Comparison of ENCODE assay signal across 8 cellular contexts in the genomic region with DNA sequence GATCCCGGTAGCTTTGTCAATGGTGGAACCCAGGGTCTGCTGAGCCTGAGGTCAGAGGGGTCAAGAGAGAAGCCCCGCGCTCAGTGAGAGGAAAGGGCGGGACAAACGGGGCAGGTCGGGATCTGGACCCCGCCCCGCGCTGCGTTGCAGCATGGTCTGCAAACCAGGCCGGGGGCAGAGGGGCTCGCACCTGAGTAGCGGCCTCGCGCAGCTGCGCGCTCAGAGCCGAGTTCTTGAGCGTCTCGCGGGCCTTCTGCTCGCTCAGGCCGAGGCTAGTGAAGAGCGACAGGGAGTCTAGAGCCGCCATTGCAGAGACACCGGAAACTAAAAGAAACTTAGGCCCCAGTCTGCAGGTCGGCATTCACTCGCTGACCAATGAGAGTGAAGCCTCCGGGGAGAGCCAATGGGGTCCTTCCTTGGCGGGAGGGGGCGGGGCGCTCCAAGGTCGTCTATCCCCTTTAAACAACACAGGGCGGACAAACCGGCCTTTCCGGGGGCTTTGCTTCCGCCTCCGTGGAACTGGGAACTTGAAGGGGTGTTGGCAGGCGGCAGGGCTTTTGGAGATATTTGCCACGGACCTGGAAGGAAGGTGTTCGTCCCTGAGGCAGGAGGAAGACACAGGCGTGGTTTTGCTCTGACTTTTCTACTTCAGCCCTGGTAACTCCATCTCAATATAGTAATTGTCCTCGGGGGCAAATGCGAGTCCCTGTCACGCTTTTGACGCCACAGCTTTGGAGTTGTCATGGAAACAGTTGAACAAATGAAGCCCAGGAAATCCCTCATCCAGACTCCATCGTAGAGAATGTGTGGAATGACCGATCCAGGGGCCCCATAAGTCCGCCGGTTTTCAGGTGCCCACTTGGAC. TPM values are rescaled to one million over a fixed set of nuclear protein-coding genes. Genes with fewer than 3 reads are reported as not detected.
DNase-seq lines count a peak whose midpoint lies in the region; ATAC-seq and TF ChIP-seq lines count a peak whose summit lies in the region.

A gene (minus strand): TSS at position 331 of the 865 bp plus-strand sequence. CDS start 24 bp downstream, at position 307.

- peak within 1 kb of the TSS; percentile 97 to 100 (median 98) for H3K4me3 Mint-ChIP-seq in IgD-negative memory B cell

- no peaks in the 10 kb centered on the region for H3K27me3 Mint-ChIP-seq in IgD-negative memory B cell

- H3K9ac ChIP-seq in PC-3 (ENCODE audit: low read length): peak within 1 kb of the TSS; percentile 92

- H3K4me3 ChIP-seq in PC-3 (ENCODE audit: low read length) (peak within 1 kb of the TSS; percentile 91), epithelial cell of esophagus (ENCODE audit: low read length) (peak within 1 kb of the TSS; percentile 66), mucosa of descending colon (peak within 1 kb of the TSS; percentile 84)

- peak within 1 kb of the TSS; percentile 93 to 100 (median 98) for H3K27ac Mint-ChIP-seq in IgD-negative memory B cell

- H3K9me2 ChIP-seq in PC-3 (replicated peaks; ENCODE audit: low read length): no peaks in the 10 kb centered on the region

- H3K9me3 ChIP-seq in PC-3 (ENCODE audit: low read length) (no peaks in the 10 kb centered on the region), mucosa of descending colon (no peaks in the 10 kb centered on the region)

- TF ChIP-seq CTCF in PC-3 (conservative IDR thresholded peaks at IDR 0.05; ENCODE audit: low read depth, low read length) (no peak), epithelial cell of esophagus (IDR thresholded peaks at IDR 0.05; ENCODE audit: insufficient read depth, low read depth, low read length, missing control alignments) (no peak), mucosa of descending colon (IDR thresholded peaks at IDR 0.05) (no peak)

- H3K27ac ChIP-seq in PC-3 (ENCODE audit: low read length): peak within 1 kb of the TSS; percentile 67

- peaks cover 6% of the 10 kb centered on the region for H3F3A ChIP-seq in PC-3 (ENCODE audit: low read length, unreplicated experiment)

- H3K4me1 ChIP-seq in PC-3 (ENCODE audit: insufficient read depth, low read length) (peaks cover 21% of the 10 kb centered on the region), mucosa of descending colon (ENCODE audit: low read depth) (peaks cover 22% of the 10 kb centered on the region)

- no peaks in the 10 kb centered on the region for H3K9me3 Mint-ChIP-seq in IgD-negative memory B cell

- DNase-seq in D341Med (ENCODE audit: low spot score) (peak; percentile 96), PC-3 (peak; percentile 90), activated T-cell treated with anti-CD3 and anti-CD28 coated beads for 4 hours (peak; percentile 78), epithelial cell of esophagus (ENCODE audit: low read depth) (peak; percentile 93), mucosa of descending colon (peak; percentile 95 to 96 (median 95))
- DNase-seq in stimulated activated CD8-positive, alpha-beta memory T cell treated with anti-CD3 and anti-CD28 coated beads, Interleukin-4, amount 100 ng/mL, for 1 hour (ENCODE audit: low read depth in 2 of 2, low spot score in 1 of 2): peak; percentile 72 to 79

- H3K36me3 Mint-ChIP-seq in IgD-negative memory B cell: peaks cover 14% of the 10 kb centered on the region

- POLR2A ChIA-PET in PC-3 (lab: Charles Lee; ENCODE audit: unreplicated experiment): no interaction called here

- ATAC-seq in GM21515 (IDR thresholded peaks at IDR 0.05; ENCODE audit: unreplicated experiment) (peak; percentile 86), PC-3 (peak; percentile 98), mucosa of descending colon (peak; percentile 98)

- no peaks in the 10 kb centered on the region for H3K27me3 ChIP-seq in PC-3 (ENCODE audit: low read length)

- H3K36me3 ChIP-seq in PC-3 (ENCODE audit: low read depth, low read length) (peaks cover 38% of the 10 kb centered on the region), mucosa of descending colon (ENCODE audit: low read depth) (peaks cover 13% of the 10 kb centered on the region)

- H3K4me1 Mint-ChIP-seq in IgD-negative memory B cell: peaks cover 10 to 20% (median 13%) of the 10 kb centered on the region in 3 donors

- H3K4me2 ChIP-seq in PC-3 (ENCODE audit: low read length): peak within 1 kb of the TSS; percentile 98

- CTCF ChIA-PET in PC-3 (lab: Charles Lee): no interaction called here

- H3K79me2 ChIP-seq in PC-3 (ENCODE audit: low read length): peaks cover 29% of the 10 kb centered on the region

- H4K20me1 ChIP-seq in PC-3 (ENCODE audit: low read length): no peaks in the 10 kb centered on the region

- TSS peak; percentile 95 for BruUV-seq in PC-3 (replicated peaks; lab: Mats Ljungman, UMichigan)

- intact Hi-C loops in PC-3 (cut with micrococcal nuclease): loop anchor here (1.0 kb wide), 1 partner anchor 10 kb away; a partner anchor contains a TSS
- intact Hi-C loops in mucosa of descending colon (cut with DNase I, micrococcal nuclease): no loop called here

- H2AFZ ChIP-seq in PC-3 (ENCODE audit: low read length): peak within 1 kb of the TSS; percentile 89

RNA-seq across cellular contexts. Expression of the gene that starts here (rescaled TPM):
- 117 TPM for polyA plus RNA-seq in IgD-negative memory B cell
- total RNA-seq in PC-3 (2014; rRNA removed): 310 and 316 TPM in 2 replicates
- 100 to 1,000 TPM; 235 to 415 (median 373) TPM for total RNA-seq in mucosa of descending colon

Comparison
In these comparisons a context has a peak if more than half of its experiments do, and no peak if none do; other contexts are left out.
1. Peak in every context shown above with its lines: DNase-seq, ATAC-seq, H3K4me3 ChIP-seq and H3K27ac ChIP-seq.